ENCODE assay signal across 10 cellular contexts in the genomic region with DNA sequence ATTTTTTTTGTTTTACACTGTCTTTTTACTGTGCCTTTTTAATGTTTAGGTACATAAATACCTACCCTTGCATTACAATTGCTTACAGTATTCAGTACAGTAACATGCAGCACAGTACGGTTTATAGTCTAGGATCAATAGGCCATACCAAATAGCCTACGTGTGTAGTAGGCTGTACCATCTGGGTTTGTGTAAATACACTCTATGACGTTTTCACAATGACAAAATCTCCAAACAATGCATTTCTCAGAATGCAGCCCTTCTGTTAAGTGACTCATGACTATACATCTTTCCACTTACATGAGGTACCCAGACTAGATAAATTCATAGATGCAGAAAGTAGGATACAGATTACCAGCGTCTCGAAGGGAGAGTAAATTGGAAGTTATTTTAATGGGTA. TPM values are rescaled to one million over a fixed set of nuclear protein-coding genes. Genes with fewer than 3 reads are reported as not detected.
DNase-seq lines count a peak whose midpoint lies in the region; ATAC-seq and TF ChIP-seq lines count a peak whose summit lies in the region.
"Not testable (repeated sequence)": the region's sequence is repeated elsewhere in the genome, so short reads cannot be mapped to it uniquely, and the experiment has no call there.
"Had no signal": no experiment of that assay in that cellular context is flagged by ENCODE, and none has a peak within 500 bp of the region (broad histone marks: within the 10 kb centered on the region; RNA-seq: fewer than 3 reads in every experiment).

No MANE protein-coding gene starts in this region.

- DNase-seq in DMS53 treated with DMSO at 0.1 percent for 48 hours (lab: John Stamatoyannopoulos, UW; ENCODE audit: unreplicated experiment): peak; percentile 21
- peak; percentile 5 for DNase-seq in NCI-H460 (ENCODE audit: extremely low read depth, low read depth)
- DNase-seq in cardiac fibroblast (ENCODE audit: low read depth in 2 of 2): peak; percentile 60 to 91
- DNase-seq in foreskin fibroblast: peak; percentile 29 to 77
- DNase-seq in skeletal muscle cell (ENCODE audit: low read depth): peak; percentile 30

- not testable (repeated sequence) for H3K4me3 ChIP-seq in HEK293 (ENCODE audit: low read depth, low read length); cardiac fibroblast (replicated peaks in 1 of 2; ENCODE audit: low read depth in 2 of 2, low read length in 2 of 2); foreskin fibroblast (ENCODE audit: low read depth in 1 of 2, low read length in 2 of 2); skeletal muscle cell (ENCODE audit: low read depth, low read length)

- CTCF ChIA-PET in HEK293 (lab: Yijun Ruan, JAX): not testable (repeated sequence)

- POLR2A ChIA-PET in HEK293 (lab: Yijun Ruan, JAX): not testable (repeated sequence)

- H3K36me3 ChIP-seq in HEK293 (ENCODE audit: control insufficient read depth in 2 of 2, insufficient read depth in 1 of 2, low read length in 2 of 2): not testable (repeated sequence)

- H3K9me3 ChIP-seq in HEK293 (ENCODE audit: control insufficient read depth, insufficient read depth, low read depth, low read length): not testable (repeated sequence)

- not testable (repeated sequence) for H3K4me1 ChIP-seq in HEK293 (ENCODE audit: control insufficient read depth, insufficient read depth, low read length)

- not testable (repeated sequence) for TF ChIP-seq CTCF in HEK293 (tag by site-specific recombination; IDR thresholded peaks at IDR 0.05); cardiac fibroblast (IDR thresholded peaks at IDR 0.05; ENCODE audit: low read depth, low read length); foreskin fibroblast (IDR thresholded peaks at IDR 0.05; ENCODE audit: low read depth, low read length)

- H3K27ac ChIP-seq in HEK293 (ENCODE audit: extremely low read depth, low read depth, low read length): not testable (repeated sequence)

- peak; percentile 62 for ATAC-seq in SK-N-SH treated with all-trans-retinoic acid at 6 μM for 48 hours

TF ChIP-seq in HEK293, 187 proteins besides CTCF, POLR2A, EP300 and RAD21:
- TF ChIP-seq, protein P1, sequence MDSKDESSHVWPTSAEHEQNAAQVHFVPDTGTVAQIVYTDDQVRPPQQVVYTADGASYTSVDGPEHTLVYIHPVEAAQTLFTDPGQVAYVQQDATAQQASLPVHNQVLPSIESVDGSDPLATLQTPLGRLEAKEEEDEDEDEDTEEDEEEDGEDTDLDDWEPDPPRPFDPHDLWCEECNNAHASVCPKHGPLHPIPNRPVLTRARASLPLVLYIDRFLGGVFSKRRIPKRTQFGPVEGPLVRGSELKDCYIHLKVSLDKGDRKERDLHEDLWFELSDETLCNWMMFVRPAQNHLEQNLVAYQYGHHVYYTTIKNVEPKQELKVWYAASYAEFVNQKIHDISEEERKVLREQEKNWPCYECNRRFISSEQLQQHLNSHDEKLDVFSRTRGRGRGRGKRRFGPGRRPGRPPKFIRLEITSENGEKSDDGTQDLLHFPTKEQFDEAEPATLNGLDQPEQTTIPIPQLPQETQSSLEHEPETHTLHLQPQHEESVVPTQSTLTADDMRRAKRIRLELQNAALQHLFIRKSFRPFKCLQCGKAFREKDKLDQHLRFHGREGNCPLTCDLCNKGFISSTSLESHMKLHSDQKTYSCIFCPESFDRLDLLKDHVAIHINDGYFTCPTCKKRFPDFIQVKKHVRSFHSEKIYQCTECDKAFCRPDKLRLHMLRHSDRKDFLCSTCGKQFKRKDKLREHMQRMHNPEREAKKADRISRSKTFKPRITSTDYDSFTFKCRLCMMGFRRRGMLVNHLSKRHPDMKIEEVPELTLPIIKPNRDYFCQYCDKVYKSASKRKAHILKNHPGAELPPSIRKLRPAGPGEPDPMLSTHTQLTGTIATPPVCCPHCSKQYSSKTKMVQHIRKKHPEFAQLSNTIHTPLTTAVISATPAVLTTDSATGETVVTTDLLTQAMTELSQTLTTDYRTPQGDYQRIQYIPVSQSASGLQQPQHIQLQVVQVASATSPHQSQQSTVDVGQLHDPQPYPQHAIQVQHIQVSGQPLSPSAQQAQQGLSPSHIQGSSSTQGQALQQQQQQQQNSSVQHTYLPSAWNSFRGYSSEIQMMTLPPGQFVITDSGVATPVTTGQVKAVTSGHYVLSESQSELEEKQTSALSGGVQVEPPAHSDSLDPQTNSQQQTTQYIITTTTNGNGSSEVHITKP (tag by site-specific recombination; IDR thresholded peaks at IDR 0.05): peak; percentile 11; the same call in 1 of the 2 replicates

TF ChIP-seq in SK-N-SH treated with all-trans-retinoic acid at 6 μM for 48 hours, 23 proteins besides CTCF, POLR2A, EP300 and RAD21:
- 0 out of 2 replicates have a peak, but pooled peaks have one; percentile 38 for TF ChIP-seq CREB5 (CRISPR knock-in tag; IDR thresholded peaks at IDR 0.05; ENCODE audit: low read depth)
- TF ChIP-seq ISL1 (CRISPR knock-in tag; IDR thresholded peaks at IDR 0.05): peak; percentile 88

RNA-seq across cellular contexts. Expression of gene TBX20, which starts 26.5 kb away (rescaled TPM):
- total RNA-seq in NCI-H460 (2014; rRNA removed; shearing (Covaris generic)): not detected in 2 replicates
- not detected in 2 replicates for polyA plus RNA-seq in NCI-H460 (2014; cell fraction: nucleus; rRNA removed)
- total RNA-seq: LHCN-M2 had no signal
- polyA plus RNA-seq: BJ, GM23338 had no signal

Comparison
In these comparisons a context has a peak if more than half of its experiments do, and no peak if none do; other contexts are left out.
1. DNase-seq: peak in every context shown above with its lines; median percentile 76 in cardiac fibroblast; 53 in foreskin fibroblast; 30 in skeletal muscle cell; 21 in DMS53 treated with DMSO at 0.1 percent for 48 hours; 5 in NCI-H460.